In the genomic region with DNA sequence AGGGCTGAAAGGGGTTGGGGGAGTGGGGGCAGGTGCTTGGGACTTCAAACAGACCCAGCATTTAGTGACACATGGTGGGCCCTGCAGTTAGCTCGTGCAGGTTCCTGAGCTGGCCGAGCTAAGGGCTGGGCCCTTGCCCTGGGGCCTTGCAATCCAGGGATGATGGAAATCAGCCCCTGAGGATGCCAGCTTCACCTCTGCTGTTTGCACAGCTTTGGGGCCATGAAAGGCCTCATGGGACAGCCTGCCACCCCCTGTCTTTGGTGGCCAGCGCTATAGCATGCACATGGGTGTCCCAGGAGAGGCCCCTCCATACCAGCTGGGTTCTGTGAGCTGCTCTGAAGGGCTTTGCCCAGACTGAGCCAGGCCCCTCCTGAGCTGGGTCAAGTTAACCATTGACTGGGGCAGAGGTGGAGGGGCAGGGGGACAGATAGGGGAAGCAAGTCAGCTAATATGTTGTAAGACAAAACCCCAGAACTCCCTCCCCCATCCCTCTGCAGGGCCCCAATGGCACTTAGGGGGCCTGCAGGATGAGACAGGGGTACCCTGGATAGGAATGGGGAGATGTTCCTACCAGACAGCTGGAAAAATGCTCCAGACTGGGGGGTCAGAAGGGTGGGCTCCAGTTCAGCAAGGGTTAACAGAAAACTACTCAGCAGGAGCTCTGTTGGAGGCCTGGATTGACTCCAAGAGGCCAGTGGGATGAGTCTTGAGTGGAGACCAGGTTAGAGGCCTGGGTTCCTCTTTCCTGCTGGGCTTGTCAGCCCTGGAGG, we compare ENCODE assay signal across 1 cellular context.
TF ChIP-seq lines count a peak whose summit lies in the region.

No MANE protein-coding gene starts in this region.

TF ChIP-seq in HepG2, 621 proteins besides CTCF, POLR2A, EP300 and RAD21 (continued from another document and continues in another):
- TF ChIP-seq, protein P1, sequence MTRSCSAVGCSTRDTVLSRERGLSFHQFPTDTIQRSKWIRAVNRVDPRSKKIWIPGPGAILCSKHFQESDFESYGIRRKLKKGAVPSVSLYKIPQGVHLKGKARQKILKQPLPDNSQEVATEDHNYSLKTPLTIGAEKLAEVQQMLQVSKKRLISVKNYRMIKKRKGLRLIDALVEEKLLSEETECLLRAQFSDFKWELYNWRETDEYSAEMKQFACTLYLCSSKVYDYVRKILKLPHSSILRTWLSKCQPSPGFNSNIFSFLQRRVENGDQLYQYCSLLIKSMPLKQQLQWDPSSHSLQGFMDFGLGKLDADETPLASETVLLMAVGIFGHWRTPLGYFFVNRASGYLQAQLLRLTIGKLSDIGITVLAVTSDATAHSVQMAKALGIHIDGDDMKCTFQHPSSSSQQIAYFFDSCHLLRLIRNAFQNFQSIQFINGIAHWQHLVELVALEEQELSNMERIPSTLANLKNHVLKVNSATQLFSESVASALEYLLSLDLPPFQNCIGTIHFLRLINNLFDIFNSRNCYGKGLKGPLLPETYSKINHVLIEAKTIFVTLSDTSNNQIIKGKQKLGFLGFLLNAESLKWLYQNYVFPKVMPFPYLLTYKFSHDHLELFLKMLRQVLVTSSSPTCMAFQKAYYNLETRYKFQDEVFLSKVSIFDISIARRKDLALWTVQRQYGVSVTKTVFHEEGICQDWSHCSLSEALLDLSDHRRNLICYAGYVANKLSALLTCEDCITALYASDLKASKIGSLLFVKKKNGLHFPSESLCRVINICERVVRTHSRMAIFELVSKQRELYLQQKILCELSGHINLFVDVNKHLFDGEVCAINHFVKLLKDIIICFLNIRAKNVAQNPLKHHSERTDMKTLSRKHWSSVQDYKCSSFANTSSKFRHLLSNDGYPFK (CRISPR knock-in tag; IDR thresholded peaks at IDR 0.05; ENCODE audit: borderline replicate concordance) = peak; percentile 17; the same call in 1 of the 2 replicates
- TF ChIP-seq EEA1 (CRISPR knock-in tag; IDR thresholded peaks at IDR 0.05; ENCODE audit: borderline replicate concordance) (no peak), HNF4G (IDR thresholded peaks at IDR 0.05; ENCODE audit: borderline replicate concordance, low read depth, low read length) (no peak), HNF4G (CRISPR knock-in tag; IDR thresholded peaks at IDR 0.05; ENCODE audit: borderline replicate concordance, low read depth) (0 out of 2 replicates have a peak, but pooled peaks have one; percentile 25), ZFX (CRISPR knock-in tag; IDR thresholded peaks at IDR 0.05; ENCODE audit: low read depth) (peak; percentile 71; the same call in 1 of the 2 replicates), ZFP82 (CRISPR knock-in tag; IDR thresholded peaks at IDR 0.05; ENCODE audit: borderline replicate concordance) (no peak), ARNT (IDR thresholded peaks at IDR 0.05) (no peak), IRF2 (CRISPR knock-in tag; IDR thresholded peaks at IDR 0.05) (no peak), KDM2A (CRISPR knock-in tag; IDR thresholded peaks at IDR 0.05; ENCODE audit: borderline replicate concordance, low read depth) (peak; percentile 7; the same call in 1 of the 2 replicates), TOPORS (CRISPR knock-in tag; IDR thresholded peaks at IDR 0.05) (0 out of 2 replicates have a peak, but pooled peaks have one; percentile 63), TEAD2 (CRISPR knock-in tag; IDR thresholded peaks at IDR 0.05) (no peak), STAG1 (CRISPR knock-in tag; IDR thresholded peaks at IDR 0.05) (no peak), ETV6 (CRISPR knock-in tag; conservative IDR thresholded peaks at IDR 0.05) (0 out of 2 replicates have a peak, but pooled peaks have one; percentile 37), NFKB2 (CRISPR knock-in tag; IDR thresholded peaks at IDR 0.05; ENCODE audit: borderline replicate concordance) (peak; percentile 7; the same call in 1 of the 2 replicates), PHF21A (CRISPR knock-in tag; IDR thresholded peaks at IDR 0.05) (0 out of 2 replicates have a peak, but pooled peaks have one; percentile 35), MXD4 (CRISPR knock-in tag; IDR thresholded peaks at IDR 0.05) (peak; percentile 38; the same call in 1 of the 2 replicates), SNAI1 (CRISPR knock-in tag; IDR thresholded peaks at IDR 0.05; ENCODE audit: borderline replicate concordance) (0 out of 2 replicates have a peak, but pooled peaks have one; percentile 50), FOSL1 (CRISPR knock-in tag; IDR thresholded peaks at IDR 0.05; ENCODE audit: borderline replicate concordance) (no peak), ZNF251 (CRISPR knock-in tag; IDR thresholded peaks at IDR 0.05) (0 out of 2 replicates have a peak, but pooled peaks have one; percentile 11), ZNF572 (CRISPR knock-in tag; IDR thresholded peaks at IDR 0.05) (peak; percentile 66; the same call in 1 of the 2 replicates), ZBTB7B (CRISPR knock-in tag; IDR thresholded peaks at IDR 0.05) (peak; percentile 73), ZNF607 (CRISPR knock-in tag; IDR thresholded peaks at IDR 0.05; ENCODE audit: borderline replicate concordance) (peak; percentile 68; the same call in 1 of the 2 replicates), WIZ (CRISPR knock-in tag; IDR thresholded peaks at IDR 0.05) (0 out of 2 replicates have a peak, but pooled peaks have one; percentile 11)
- TF ChIP-seq, protein P2, sequence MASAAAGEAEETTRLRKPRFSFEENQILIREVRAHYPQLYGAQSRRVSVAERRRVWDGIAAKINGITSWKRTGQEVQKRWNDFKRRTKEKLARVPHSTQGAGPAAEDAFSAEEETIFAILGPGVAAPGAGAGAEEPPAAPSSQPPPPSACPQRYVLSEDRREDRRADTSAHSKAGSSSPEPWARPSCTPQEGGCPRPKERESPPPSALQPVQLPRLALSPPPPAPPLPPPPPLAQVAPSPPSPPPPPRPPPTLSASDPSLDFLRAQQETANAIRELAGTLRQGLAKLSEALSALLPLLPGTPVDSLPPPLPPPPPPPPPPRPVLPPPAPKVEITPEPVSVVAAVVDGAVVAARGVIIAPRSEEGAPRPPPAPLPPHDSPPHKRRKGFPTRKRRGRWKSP (CRISPR knock-in tag; IDR thresholded peaks at IDR 0.05) = peak; percentile 53; the same call in 1 of the 2 replicates
- TF ChIP-seq, protein P3, sequence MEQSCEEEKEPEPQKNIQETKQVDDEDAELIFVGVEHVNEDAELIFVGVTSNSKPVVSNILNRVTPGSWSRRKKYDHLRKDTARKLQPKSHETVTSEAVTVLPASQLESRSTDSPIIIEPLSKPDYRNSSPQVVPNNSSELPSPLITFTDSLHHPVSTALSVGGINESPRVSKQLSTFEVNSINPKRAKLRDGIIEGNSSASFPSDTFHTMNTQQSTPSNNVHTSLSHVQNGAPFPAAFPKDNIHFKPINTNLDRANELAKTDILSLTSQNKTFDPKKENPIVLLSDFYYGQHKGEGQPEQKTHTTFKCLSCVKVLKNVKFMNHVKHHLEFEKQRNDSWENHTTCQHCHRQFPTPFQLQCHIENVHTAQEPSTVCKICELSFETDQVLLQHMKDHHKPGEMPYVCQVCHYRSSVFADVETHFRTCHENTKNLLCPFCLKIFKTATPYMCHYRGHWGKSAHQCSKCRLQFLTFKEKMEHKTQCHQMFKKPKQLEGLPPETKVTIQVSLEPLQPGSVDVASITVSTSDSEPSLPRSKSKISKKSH (CRISPR knock-in tag; IDR thresholded peaks at IDR 0.05; ENCODE audit: borderline replicate concordance) = no peak
- TF ChIP-seq, protein P4, sequence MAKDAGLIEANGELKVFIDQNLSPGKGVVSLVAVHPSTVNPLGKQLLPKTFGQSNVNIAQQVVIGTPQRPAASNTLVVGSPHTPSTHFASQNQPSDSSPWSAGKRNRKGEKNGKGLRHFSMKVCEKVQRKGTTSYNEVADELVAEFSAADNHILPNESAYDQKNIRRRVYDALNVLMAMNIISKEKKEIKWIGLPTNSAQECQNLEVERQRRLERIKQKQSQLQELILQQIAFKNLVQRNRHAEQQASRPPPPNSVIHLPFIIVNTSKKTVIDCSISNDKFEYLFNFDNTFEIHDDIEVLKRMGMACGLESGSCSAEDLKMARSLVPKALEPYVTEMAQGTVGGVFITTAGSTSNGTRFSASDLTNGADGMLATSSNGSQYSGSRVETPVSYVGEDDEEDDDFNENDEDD (CRISPR knock-in tag; IDR thresholded peaks at IDR 0.05; ENCODE audit: borderline replicate concordance) = peak; percentile 10; the same call in 1 of the 2 replicates
- TF ChIP-seq, protein P5, sequence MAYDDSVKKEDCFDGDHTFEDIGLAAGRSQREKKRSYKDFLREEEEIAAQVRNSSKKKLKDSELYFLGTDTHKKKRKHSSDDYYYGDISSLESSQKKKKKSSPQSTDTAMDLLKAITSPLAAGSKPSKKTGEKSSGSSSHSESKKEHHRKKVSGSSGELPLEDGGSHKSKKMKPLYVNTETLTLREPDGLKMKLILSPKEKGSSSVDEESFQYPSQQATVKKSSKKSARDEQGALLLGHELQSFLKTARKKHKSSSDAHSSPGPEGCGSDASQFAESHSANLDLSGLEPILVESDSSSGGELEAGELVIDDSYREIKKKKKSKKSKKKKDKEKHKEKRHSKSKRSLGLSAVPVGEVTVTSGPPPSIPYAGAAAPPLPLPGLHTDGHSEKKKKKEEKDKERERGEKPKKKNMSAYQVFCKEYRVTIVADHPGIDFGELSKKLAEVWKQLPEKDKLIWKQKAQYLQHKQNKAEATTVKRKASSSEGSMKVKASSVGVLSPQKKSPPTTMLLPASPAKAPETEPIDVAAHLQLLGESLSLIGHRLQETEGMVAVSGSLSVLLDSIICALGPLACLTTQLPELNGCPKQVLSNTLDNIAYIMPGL (CRISPR knock-in tag; IDR thresholded peaks at IDR 0.05; ENCODE audit: borderline replicate concordance in 1 of 2, low read depth in 1 of 2) = peak in 1 of 2 experiments; percentile 28; a peak in 1 of 4 replicates
- TF ChIP-seq, protein P6, sequence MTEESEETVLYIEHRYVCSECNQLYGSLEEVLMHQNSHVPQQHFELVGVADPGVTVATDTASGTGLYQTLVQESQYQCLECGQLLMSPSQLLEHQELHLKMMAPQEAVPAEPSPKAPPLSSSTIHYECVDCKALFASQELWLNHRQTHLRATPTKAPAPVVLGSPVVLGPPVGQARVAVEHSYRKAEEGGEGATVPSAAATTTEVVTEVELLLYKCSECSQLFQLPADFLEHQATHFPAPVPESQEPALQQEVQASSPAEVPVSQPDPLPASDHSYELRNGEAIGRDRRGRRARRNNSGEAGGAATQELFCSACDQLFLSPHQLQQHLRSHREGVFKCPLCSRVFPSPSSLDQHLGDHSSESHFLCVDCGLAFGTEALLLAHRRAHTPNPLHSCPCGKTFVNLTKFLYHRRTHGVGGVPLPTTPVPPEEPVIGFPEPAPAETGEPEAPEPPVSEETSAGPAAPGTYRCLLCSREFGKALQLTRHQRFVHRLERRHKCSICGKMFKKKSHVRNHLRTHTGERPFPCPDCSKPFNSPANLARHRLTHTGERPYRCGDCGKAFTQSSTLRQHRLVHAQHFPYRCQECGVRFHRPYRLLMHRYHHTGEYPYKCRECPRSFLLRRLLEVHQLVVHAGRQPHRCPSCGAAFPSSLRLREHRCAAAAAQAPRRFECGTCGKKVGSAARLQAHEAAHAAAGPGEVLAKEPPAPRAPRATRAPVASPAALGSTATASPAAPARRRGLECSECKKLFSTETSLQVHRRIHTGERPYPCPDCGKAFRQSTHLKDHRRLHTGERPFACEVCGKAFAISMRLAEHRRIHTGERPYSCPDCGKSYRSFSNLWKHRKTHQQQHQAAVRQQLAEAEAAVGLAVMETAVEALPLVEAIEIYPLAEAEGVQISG (CRISPR knock-in tag; IDR thresholded peaks at IDR 0.05) = peak; percentile 21; the same call in 1 of the 2 replicates
- TF ChIP-seq, protein P7, sequence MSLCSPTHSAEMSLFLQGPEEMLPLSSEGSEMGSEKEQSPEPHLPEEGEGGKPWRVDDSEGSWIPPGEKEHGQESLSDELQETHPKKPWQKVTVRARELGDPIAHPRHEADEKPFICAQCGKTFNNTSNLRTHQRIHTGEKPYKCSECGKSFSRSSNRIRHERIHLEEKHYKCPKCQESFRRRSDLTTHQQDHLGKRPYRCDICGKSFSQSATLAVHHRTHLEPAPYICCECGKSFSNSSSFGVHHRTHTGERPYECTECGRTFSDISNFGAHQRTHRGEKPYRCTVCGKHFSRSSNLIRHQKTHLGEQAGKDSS (CRISPR knock-in tag; IDR thresholded peaks at IDR 0.05; ENCODE audit: borderline replicate concordance, low read depth) = peak; percentile 66; the same call in 1 of the 2 replicates
- TF ChIP-seq, protein P8, sequence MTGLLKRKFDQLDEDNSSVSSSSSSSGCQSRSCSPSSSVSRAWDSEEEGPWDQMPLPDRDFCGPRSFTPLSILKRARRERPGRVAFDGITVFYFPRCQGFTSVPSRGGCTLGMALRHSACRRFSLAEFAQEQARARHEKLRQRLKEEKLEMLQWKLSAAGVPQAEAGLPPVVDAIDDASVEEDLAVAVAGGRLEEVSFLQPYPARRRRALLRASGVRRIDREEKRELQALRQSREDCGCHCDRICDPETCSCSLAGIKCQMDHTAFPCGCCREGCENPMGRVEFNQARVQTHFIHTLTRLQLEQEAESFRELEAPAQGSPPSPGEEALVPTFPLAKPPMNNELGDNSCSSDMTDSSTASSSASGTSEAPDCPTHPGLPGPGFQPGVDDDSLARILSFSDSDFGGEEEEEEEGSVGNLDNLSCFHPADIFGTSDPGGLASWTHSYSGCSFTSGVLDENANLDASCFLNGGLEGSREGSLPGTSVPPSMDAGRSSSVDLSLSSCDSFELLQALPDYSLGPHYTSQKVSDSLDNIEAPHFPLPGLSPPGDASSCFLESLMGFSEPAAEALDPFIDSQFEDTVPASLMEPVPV (CRISPR knock-in tag; IDR thresholded peaks at IDR 0.05) = peak; percentile 4; the same call in 1 of the 2 replicates
- TF ChIP-seq, protein P9, sequence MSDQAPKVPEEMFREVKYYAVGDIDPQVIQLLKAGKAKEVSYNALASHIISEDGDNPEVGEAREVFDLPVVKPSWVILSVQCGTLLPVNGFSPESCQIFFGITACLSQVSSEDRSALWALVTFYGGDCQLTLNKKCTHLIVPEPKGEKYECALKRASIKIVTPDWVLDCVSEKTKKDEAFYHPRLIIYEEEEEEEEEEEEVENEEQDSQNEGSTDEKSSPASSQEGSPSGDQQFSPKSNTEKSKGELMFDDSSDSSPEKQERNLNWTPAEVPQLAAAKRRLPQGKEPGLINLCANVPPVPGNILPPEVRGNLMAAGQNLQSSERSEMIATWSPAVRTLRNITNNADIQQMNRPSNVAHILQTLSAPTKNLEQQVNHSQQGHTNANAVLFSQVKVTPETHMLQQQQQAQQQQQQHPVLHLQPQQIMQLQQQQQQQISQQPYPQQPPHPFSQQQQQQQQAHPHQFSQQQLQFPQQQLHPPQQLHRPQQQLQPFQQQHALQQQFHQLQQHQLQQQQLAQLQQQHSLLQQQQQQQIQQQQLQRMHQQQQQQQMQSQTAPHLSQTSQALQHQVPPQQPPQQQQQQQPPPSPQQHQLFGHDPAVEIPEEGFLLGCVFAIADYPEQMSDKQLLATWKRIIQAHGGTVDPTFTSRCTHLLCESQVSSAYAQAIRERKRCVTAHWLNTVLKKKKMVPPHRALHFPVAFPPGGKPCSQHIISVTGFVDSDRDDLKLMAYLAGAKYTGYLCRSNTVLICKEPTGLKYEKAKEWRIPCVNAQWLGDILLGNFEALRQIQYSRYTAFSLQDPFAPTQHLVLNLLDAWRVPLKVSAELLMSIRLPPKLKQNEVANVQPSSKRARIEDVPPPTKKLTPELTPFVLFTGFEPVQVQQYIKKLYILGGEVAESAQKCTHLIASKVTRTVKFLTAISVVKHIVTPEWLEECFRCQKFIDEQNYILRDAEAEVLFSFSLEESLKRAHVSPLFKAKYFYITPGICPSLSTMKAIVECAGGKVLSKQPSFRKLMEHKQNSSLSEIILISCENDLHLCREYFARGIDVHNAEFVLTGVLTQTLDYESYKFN (CRISPR knock-in tag; conservative IDR thresholded peaks at IDR 0.05) = peak; percentile 80
